ENCODE assay signal across 16 cellular contexts in the genomic region with DNA sequence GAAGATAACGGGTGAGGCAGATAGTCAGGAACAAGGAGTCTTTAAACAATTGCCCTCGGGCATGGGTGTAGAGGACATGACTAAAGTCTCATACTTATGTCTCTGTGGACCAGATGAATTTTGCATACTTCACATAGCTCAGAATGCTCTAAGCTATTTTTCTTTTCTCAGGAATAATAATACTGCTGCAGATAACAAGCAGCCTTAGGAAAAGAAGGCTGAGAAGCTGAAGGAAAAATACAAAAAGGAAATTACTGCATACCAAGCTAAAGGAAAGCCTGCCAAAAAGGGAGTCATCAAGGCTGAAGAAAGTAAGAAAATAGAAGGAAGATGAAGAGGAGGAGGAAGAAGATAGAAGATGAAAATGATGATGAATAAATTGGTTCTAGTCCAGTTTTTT. TPM values are rescaled to one million over a fixed set of nuclear protein-coding genes. Genes with fewer than 3 reads are reported as not detected.
DNase-seq lines count a peak whose midpoint lies in the region; TF ChIP-seq lines count a peak whose summit lies in the region.
"Had no signal": no experiment of that assay in that cellular context is flagged by ENCODE, and none has a peak within 500 bp of the region (broad histone marks: within the 10 kb centered on the region; RNA-seq: fewer than 3 reads in every experiment).

No MANE protein-coding gene starts in this region.

- no peaks in the 10 kb centered on the region for H3K36me3 ChIP-seq in trophoblast cell (ENCODE audit: control insufficient read depth in 1 of 2, insufficient read depth in 2 of 2, low read length in 2 of 2)
- no peaks in the 10 kb centered on the region for H3K36me3 ChIP-seq in CD4-positive, alpha-beta memory T cell (ENCODE audit: insufficient read depth, low read length)

- H2BK120ac ChIP-seq in trophoblast cell (ENCODE audit: insufficient read depth, low read length, poor library complexity), result no peak overlapping the region

- no peaks in the 10 kb centered on the region for H3K79me2 ChIP-seq in trophoblast cell (ENCODE audit: control insufficient read depth, insufficient read depth, low read length, poor library complexity)

- H3K9ac ChIP-seq in trophoblast cell (ENCODE audit: low read length), result no peak overlapping the region

- H3K18ac ChIP-seq in trophoblast cell (ENCODE audit: low read length), result no peak overlapping the region

- no peak overlapping the region for H4K8ac ChIP-seq in trophoblast cell (ENCODE audit: low read depth, low read length)

- no peaks in the 10 kb centered on the region for H3K4me1 Mint-ChIP-seq in CD4-positive, alpha-beta memory T cell
- H3K4me1 Mint-ChIP-seq: stimulated activated naive CD8-positive, alpha-beta T cell treated with anti-CD3 and anti-CD28 coated beads, Interleukin-15, amount 100 ng/mL, for 72 hours had no signal

- peak; percentile 99 for DNase-seq in ELR (ENCODE audit: low read depth)
- DNase-seq in RWPE1 (ENCODE audit: low spot score), result peak; percentile 80
- DNase-seq in epithelial cell of esophagus (ENCODE audit: low read depth), result peak; percentile 97
- DNase-seq in trophoblast cell, result peak; percentile 96 to 100
- DNase-seq in OCI-M2 (lab: John Stamatoyannopoulos, UW; ENCODE audit: unreplicated experiment), result no peak
- DNase-seq in NAMALWA (ENCODE audit: low spot score), result no peak
- no peak for DNase-seq in CD4-positive, alpha-beta memory T cell
- DNase-seq in RKO (ENCODE audit: low spot score), result no peak
- DNase-seq: activated CD4-positive, alpha-beta T cell treated with anti-CD3 and anti-CD28 coated beads for 1 hour; CD8-positive, alpha-beta T cell; NCI-H1417; NCI-H526 treated with DMSO at 0.1 percent for 48 hours; retina; stimulated activated naive CD8-positive, alpha-beta T cell treated with anti-CD3 and anti-CD28 coated beads, Interleukin-15, amount 100 ng/mL, for 72 hours had no signal

- no CpG with 5 or more reads among the region's 2 CpGs for WGBS in trophoblast cell (ENCODE audit: extremely low coverage, insufficient coverage, insufficient read length)

- H3K27me3 ChIP-seq in trophoblast cell (ENCODE audit: insufficient read depth, low read length), result no peaks in the 10 kb centered on the region
- no peaks in the 10 kb centered on the region for H3K27me3 ChIP-seq in CD4-positive, alpha-beta memory T cell (ENCODE audit: insufficient read depth, low read length)

- no peak overlapping the region for H3K4me2 ChIP-seq in trophoblast cell (ENCODE audit: low read length)

- H3K9me3 Mint-ChIP-seq in CD4-positive, alpha-beta memory T cell, result peaks cover 0 to 15% (median 10%) of the 10 kb centered on the region in 8 donors
- H3K9me3 Mint-ChIP-seq: activated T-helper 1 cell treated with anti-CD3 and anti-CD28 coated beads, Interleukin-12 subunit alpha, Interleukin-12 subunit beta, Interleukin-2, Interleukin-4 antibody, amounts not matched to agents 30 ng/mL and 10 ng/mL and 1 ng/mL, durations not matched to agents 14 hours and 24 hours and 36 hours had no signal

- POLR2A ChIA-PET in RWPE1 (lab: Yijun Ruan, JAX; ENCODE audit: low non-redundant PET), result interaction anchor here (0.7 to 0.8 kb wide), 2 partner anchors 14 to 32 kb away, joined by 4 to 8 read pairs; partner anchors contain the start of gene ERCC6
- POLR2A ChIA-PET in CD4-positive, alpha-beta memory T cell (lab: Charles Lee; ENCODE audit: partially characterized antibody), result no interaction called here

- H2BK12ac ChIP-seq in trophoblast cell (ENCODE audit: low read length), result no peak overlapping the region

- peaks cover 11 to 16% of the 10 kb centered on the region in 2 donors for H3K27me3 Mint-ChIP-seq in CD4-positive, alpha-beta memory T cell

- no peak overlapping the region for H4K91ac ChIP-seq in trophoblast cell (ENCODE audit: low read depth, low read length)

- H3K4me3 Mint-ChIP-seq in CD4-positive, alpha-beta memory T cell, result no peak overlapping the region
- H3K4me3 Mint-ChIP-seq: activated T-helper 1 cell treated with anti-CD3 and anti-CD28 coated beads, Interleukin-12 subunit alpha, Interleukin-12 subunit beta, Interleukin-2, Interleukin-4 antibody, amounts not matched to agents 30 ng/mL and 10 ng/mL and 1 ng/mL, durations not matched to agents 14 hours and 24 hours and 36 hours; CD8-positive, alpha-beta T cell; stimulated activated naive CD8-positive, alpha-beta T cell treated with anti-CD3 and anti-CD28 coated beads, Interleukin-15, amount 100 ng/mL, for 72 hours had no signal

- H3K4me3 ChIP-seq in epithelial cell of esophagus (ENCODE audit: low read length) (no peak overlapping the region), trophoblast cell (ENCODE audit: low read depth, low read length) (no peak overlapping the region)
- H3K4me3 ChIP-seq in CD4-positive, alpha-beta memory T cell (ENCODE audit: low read length in 2 of 2), result no peak overlapping the region

- no peak overlapping the region for H2AK5ac ChIP-seq in trophoblast cell (ENCODE audit: low read length)

- intact Hi-C loops in CD4-positive, alpha-beta memory T cell (cut with micrococcal nuclease), result no loop called here

- CTCF ChIA-PET in RWPE1 (lab: Yijun Ruan, JAX), result interaction anchor here (0.7 kb wide), 1 partner anchor 25 kb away, joined by 9 read pairs; no protein-coding TSS in a partner anchor
- CTCF ChIA-PET in CD4-positive, alpha-beta memory T cell (lab: Charles Lee; ENCODE audit: partially characterized antibody), result interaction anchor here (1.0 to 1.5 kb wide), 2 partner anchors 13 to 43 kb away, joined by 3 to 6 read pairs; partner anchors contain the start of gene ERCC6

- peaks cover 9 to 13% of the 10 kb centered on the region in 2 experiments for H3K4me1 ChIP-seq in trophoblast cell (ENCODE audit: control insufficient read depth in 1 of 2, insufficient read depth in 2 of 2, low read length in 2 of 2)
- no peaks in the 10 kb centered on the region for H3K4me1 ChIP-seq in CD4-positive, alpha-beta memory T cell (ENCODE audit: insufficient read depth, low read length)

- no peak overlapping the region for H3K27ac Mint-ChIP-seq in CD4-positive, alpha-beta memory T cell
- H3K27ac Mint-ChIP-seq: activated T-helper 1 cell treated with anti-CD3 and anti-CD28 coated beads, Interleukin-12 subunit alpha, Interleukin-12 subunit beta, Interleukin-2, Interleukin-4 antibody, amounts not matched to agents 30 ng/mL and 10 ng/mL and 1 ng/mL, durations not matched to agents 14 hours and 24 hours and 36 hours; CD8-positive, alpha-beta T cell; stimulated activated naive CD8-positive, alpha-beta T cell treated with anti-CD3 and anti-CD28 coated beads, Interleukin-15, amount 100 ng/mL, for 72 hours had no signal

- H2AFZ ChIP-seq in trophoblast cell (ENCODE audit: insufficient read depth, low read length, poor library complexity), result no peak overlapping the region

- no peak overlapping the region for H3K4ac ChIP-seq in trophoblast cell (ENCODE audit: low read depth, low read length)

- H3K36me3 Mint-ChIP-seq in CD4-positive, alpha-beta memory T cell, result no peaks in the 10 kb centered on the region
- H3K36me3 Mint-ChIP-seq: CD8-positive, alpha-beta T cell had no signal

- no peaks in the 10 kb centered on the region for H3K9me3 ChIP-seq in trophoblast cell (ENCODE audit: insufficient read depth, low read depth, low read length)
- no peaks in the 10 kb centered on the region for H3K9me3 ChIP-seq in CD4-positive, alpha-beta memory T cell (ENCODE audit: control insufficient read depth in 1 of 2, low read length in 2 of 2)

- no peak overlapping the region for H3K23ac ChIP-seq in trophoblast cell (ENCODE audit: low read length)

- no peak for TF ChIP-seq CTCF in RWPE1 (conservative IDR thresholded peaks at IDR 0.05; ENCODE audit: low read depth)
- no peak for TF ChIP-seq CTCF in epithelial cell of esophagus (IDR thresholded peaks at IDR 0.05; ENCODE audit: insufficient read depth, low read depth, low read length, missing control alignments)

- no peak overlapping the region for H4K12ac ChIP-seq in trophoblast cell (ENCODE audit: low read depth, low read length)

- H3K14ac ChIP-seq in trophoblast cell (ENCODE audit: low read length), result no peak overlapping the region

- H2BK5ac ChIP-seq in trophoblast cell (ENCODE audit: low read depth, low read length, poor library complexity), result no peak overlapping the region

- H3K27ac ChIP-seq in RWPE1, result no peak overlapping the region
- H3K27ac ChIP-seq in trophoblast cell (ENCODE audit: low read depth, low read length), result no peak overlapping the region
- H3K27ac ChIP-seq in CD4-positive, alpha-beta memory T cell (ENCODE audit: low read depth, low read length), result no peak overlapping the region

- peaks cover 5% of the 10 kb centered on the region for H3K79me1 ChIP-seq in trophoblast cell (ENCODE audit: low read length)

RNA-seq across cellular contexts. Expression of gene ERCC6, which starts 13.4 kb away (rescaled TPM):
- 8.3 and 8.7 TPM in 2 replicates for polyA plus RNA-seq in trophoblast cell (2013)
- total RNA-seq in CD4-positive, alpha-beta memory T cell, result 10 to 100 TPM; 46.0 to 46.7 TPM
- polyA plus RNA-seq in CD4-positive, alpha-beta memory T cell, result 10 to 100 TPM in 1 of 2 donors, 1 to 10 TPM in 1; 7.3 to 10.1 TPM

RNA-seq across cellular contexts. Expression of gene SLC18A3, which starts 57.8 kb away (rescaled TPM):
- 3.0 and 3.9 TPM in 2 replicates for polyA plus RNA-seq in trophoblast cell (2013)
- total RNA-seq in CD4-positive, alpha-beta memory T cell, result not detected
- polyA plus RNA-seq in CD4-positive, alpha-beta memory T cell, result not detected
- total RNA-seq: activated T-helper 1 cell treated with anti-CD3 and anti-CD28 coated beads, Interleukin-12 subunit alpha, Interleukin-12 subunit beta, Interleukin-2, Interleukin-4 antibody, amounts not matched to agents 30 ng/mL and 10 ng/mL and 1 ng/mL, durations not matched to agents 14 hours and 24 hours and 36 hours; CD8-positive, alpha-beta T cell; epithelial cell of proximal tubule had no signal

Comparison
In these comparisons a context has a peak if more than half of its experiments do, and no peak if none do; other contexts are left out.
1. DNase-seq: peak in ELR (single experiment), RWPE1 (single experiment), epithelial cell of esophagus (single experiment) and trophoblast cell (2 of 2); none in OCI-M2 (single experiment), NAMALWA (single experiment), CD4-positive, alpha-beta memory T cell (0 of 5) and RKO (single experiment).